8 cellular contexts compared by ENCODE assay signal in genomic region chr2:46171441-46171953, GRCh38.
DNase-seq lines count a peak whose midpoint lies in the region; TF ChIP-seq lines count a peak whose summit lies in the region.

No MANE protein-coding gene starts in this region.

- no peaks in the 10 kb centered on the region for H3K36me3 ChIP-seq in prostate gland

- no peaks in the 10 kb centered on the region for H3K4me1 ChIP-seq in prostate gland (replicated peaks)

- no peaks in the 10 kb centered on the region for H3K9me3 Mint-ChIP-seq in mesothelial cell of epicardium
- no peaks in the 10 kb centered on the region for H3K9me3 Mint-ChIP-seq in type B pancreatic cell

- H3K4me3 Mint-ChIP-seq in mesothelial cell of epicardium (no peak overlapping the region), type B pancreatic cell (no peak overlapping the region)

- DNase-seq in DMS53 treated with DMSO at 0.1 percent for 48 hours (lab: John Stamatoyannopoulos, UW; ENCODE audit: unreplicated experiment) (peak; percentile 49), NCI-H226 (peak; percentile 81), epithelial cell of esophagus (ENCODE audit: low read depth) (peak; percentile 91), mucosa of gallbladder (ENCODE audit: low spot score) (peak; percentile 16), mesothelial cell of epicardium (ENCODE audit: low spot score in 2 of 2, unreplicated experiment in 2 of 2) (no peak), type B pancreatic cell (ENCODE audit: extremely low spot score, unreplicated experiment) (no peak), HuH-7 (ENCODE audit: low spot score) (no peak), prostate gland (ENCODE audit: low spot score) (no peak)

- H3K27me3 ChIP-seq in prostate gland (replicated peaks; ENCODE audit: insufficient read depth): no peaks in the 10 kb centered on the region

- H3K9me3 ChIP-seq in prostate gland: no peaks in the 10 kb centered on the region

- TF ChIP-seq CTCF in epithelial cell of esophagus (IDR thresholded peaks at IDR 0.05; ENCODE audit: insufficient read depth, low read depth, low read length, missing control alignments) (no peak), mesothelial cell of epicardium (IDR thresholded peaks at IDR 0.05; ENCODE audit: unreplicated experiment) (no peak), type B pancreatic cell (conservative IDR thresholded peaks at IDR 0.05) (no peak), prostate gland (IDR thresholded peaks at IDR 0.05) (no peak)

- H3K27me3 Mint-ChIP-seq in mesothelial cell of epicardium (ENCODE audit: low read depth): no peaks in the 10 kb centered on the region
- no peaks in the 10 kb centered on the region for H3K27me3 Mint-ChIP-seq in type B pancreatic cell

- H3K27ac ChIP-seq in prostate gland: peak overlapping the region in 1 of 2 donors; percentile 6

- H3K27ac Mint-ChIP-seq in mesothelial cell of epicardium: no peak overlapping the region
- H3K27ac Mint-ChIP-seq in type B pancreatic cell: no peak overlapping the region

- H3K36me3 Mint-ChIP-seq in mesothelial cell of epicardium: no peaks in the 10 kb centered on the region
- H3K36me3 Mint-ChIP-seq in type B pancreatic cell: peaks cover 4% of the 10 kb centered on the region

- WGBS in prostate gland: 43% methylated on average over 8 of the region's 8 CpGs

- intact Hi-C loops in prostate gland (cut with DNase I): no loop called here

- H3K4me3 ChIP-seq in epithelial cell of esophagus (ENCODE audit: low read length) (no peak overlapping the region), prostate gland (no peak overlapping the region)

- H3K4me1 Mint-ChIP-seq in mesothelial cell of epicardium: peaks cover 39% of the 10 kb centered on the region
- H3K4me1 Mint-ChIP-seq in type B pancreatic cell (ENCODE audit: unreplicated experiment): peaks cover 25% of the 10 kb centered on the region

- TF ChIP-seq POLR2A in prostate gland (IDR thresholded peaks at IDR 0.05): no peak

Comparison
In these comparisons a context has a peak if more than half of its experiments do, and no peak if none do; other contexts are left out.
1. DNase-seq: peak in DMS53 treated with DMSO at 0.1 percent for 48 hours (single experiment), NCI-H226 (single experiment), epithelial cell of esophagus (single experiment) and mucosa of gallbladder (single experiment); none in mesothelial cell of epicardium (0 of 2), type B pancreatic cell (single experiment), HuH-7 (single experiment) and prostate gland (single experiment).